8 cellular contexts compared by ENCODE assay signal in genomic region chr11:129815596-129816461, GRCh38. TPM values are rescaled to one million over a fixed set of nuclear protein-coding genes. Genes with fewer than 3 reads are reported as not detected.
DNase-seq lines count a peak whose midpoint lies in the region; ATAC-seq lines count a peak whose summit lies in the region.

TSS of gene TMEM45B (plus strand) at chr11:129815848. CDS start at chr11:129852483, 36,635 bp downstream.

- H3K36me3 ChIP-seq in skeletal muscle satellite cell (ENCODE audit: insufficient read depth, low read length) (no peaks in the 10 kb centered on the region), MG63 (no peaks in the 10 kb centered on the region)

- peak within 1 kb of the TSS; percentile 63 for H3K4me2 ChIP-seq in skeletal muscle satellite cell (ENCODE audit: low read length)

- intact Hi-C loops in left cardiac atrium (cut with DNase I), result no loop called here

- H3K4me3 ChIP-seq in skeletal muscle satellite cell (ENCODE audit: low read length), result no peak within 1 kb of the TSS
- H3K4me3 ChIP-seq in MG63, result no peak within 1 kb of the TSS

- peak; percentile 5 to 68 for ATAC-seq in left cardiac atrium
- ATAC-seq in HG03108 (IDR thresholded peaks at IDR 0.05; ENCODE audit: unreplicated experiment), result no peak
- ATAC-seq in HG02588 (IDR thresholded peaks at IDR 0.05; ENCODE audit: unreplicated experiment), result no peak
- no peak for ATAC-seq in GM19395 (IDR thresholded peaks at IDR 0.05; ENCODE audit: unreplicated experiment)

- H3K4me1 ChIP-seq in skeletal muscle satellite cell (ENCODE audit: control insufficient read depth, insufficient read depth, low read length), result no peaks in the 10 kb centered on the region

- H3K9ac ChIP-seq in skeletal muscle satellite cell (ENCODE audit: low read depth, low read length), result no peak within 1 kb of the TSS

- H3K9me3 ChIP-seq in skeletal muscle satellite cell (replicated peaks; ENCODE audit: low read length) (peaks cover 5% of the 10 kb centered on the region), MG63 (peaks cover 4% of the 10 kb centered on the region; the same call in 1 of the 2 replicates)

- DNase-seq in NCI-H1105 treated with DMSO at 0.1 percent for 48 hours (lab: John Stamatoyannopoulos, UW) (peak; percentile 74), left cardiac atrium (no peak), MG63 (no peak)
- peak; percentile 67 for DNase-seq in activated CD8-positive, alpha-beta memory T cell treated with anti-CD3 and anti-CD28 coated beads for 24 hours

- H3K27me3 ChIP-seq in skeletal muscle satellite cell (ENCODE audit: control insufficient read depth, insufficient read depth, low read length), result peaks cover 58% of the 10 kb centered on the region
- peaks cover 3% of the 10 kb centered on the region; the same call in 1 of the 2 replicates for H3K27me3 ChIP-seq in MG63

RNA-seq across cellular contexts. Expression of gene TMEM45B, which starts in this region (rescaled TPM):
- not detected for total RNA-seq in left cardiac atrium
- total RNA-seq in skeletal muscle satellite cell (2012; rRNA removed), result not detected in 2 replicates
- total RNA-seq in MG63 (2014; rRNA removed; shearing (Covaris generic); ENCODE audit: low replicate concordance), result not detected in 2 replicates

Comparison
In these comparisons a context has a peak if more than half of its experiments do, and no peak if none do; other contexts are left out.
1. Peak in ATAC-seq in left cardiac atrium; RNA of the gene not detected or under 1 TPM.
2. DNase-seq: peak in NCI-H1105 treated with DMSO at 0.1 percent for 48 hours (single experiment) and activated CD8-positive, alpha-beta memory T cell treated with anti-CD3 and anti-CD28 coated beads for 24 hours (single experiment); none in left cardiac atrium (single experiment) and MG63 (single experiment).